In the genomic region with DNA sequence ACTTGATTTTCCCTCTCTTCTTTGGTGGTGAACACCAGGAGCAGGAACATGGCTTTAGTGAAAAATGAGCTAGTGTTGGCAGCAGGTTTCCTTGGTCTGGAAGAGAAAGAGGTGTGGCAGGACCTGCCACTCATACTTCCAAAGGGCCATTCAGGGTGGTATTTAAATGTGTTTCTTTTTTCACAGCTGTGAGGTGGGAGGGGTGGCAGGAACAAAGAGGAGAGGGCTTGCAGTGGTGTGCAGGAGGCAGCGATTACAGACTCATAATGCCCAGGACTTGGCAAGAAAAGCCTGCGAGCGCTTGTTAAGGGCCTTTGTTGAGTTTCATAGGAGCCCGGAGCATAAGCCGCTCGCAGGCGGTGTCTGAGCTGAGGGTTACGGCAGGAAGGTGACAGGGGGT, we compare ENCODE assay signal across 1 cellular context.
TF ChIP-seq lines count a peak whose summit lies in the region.

No MANE protein-coding gene starts in this region.

TF ChIP-seq in H1, 55 proteins besides CTCF, POLR2A, EP300 and RAD21 (continued from another document):
- TF ChIP-seq SP4 (IDR thresholded peaks at IDR 0.05; ENCODE audit: low read length) (no peak), GTF2F1 (IDR thresholded peaks at IDR 0.05; ENCODE audit: borderline replicate concordance, low read depth, low read length) (no peak), TCF12 (IDR thresholded peaks at IDR 0.05; ENCODE audit: low read depth, low read length) (no peak), SIX5 (IDR thresholded peaks at IDR 0.05; ENCODE audit: low read depth, low read length) (no peak), KDM1A (IDR thresholded peaks at IDR 0.05; ENCODE audit: borderline replicate concordance, low read length) (no peak), RBBP5 (IDR thresholded peaks at IDR 0.05; ENCODE audit: borderline replicate concordance, low read depth, low read length) (no peak)
